ENCODE assay signal across 31 cellular contexts in genomic region chr6:39419607-39420006, GRCh38.
"Had no signal": no experiment of that assay in that cellular context is flagged by ENCODE, and none has a peak within 500 bp of the region (broad histone marks: within the 10 kb centered on the region; RNA-seq: fewer than 3 reads in every experiment).

No MANE protein-coding gene starts in this region.

- H3K4me3 ChIP-seq: ascending aorta, cardiac muscle cell, esophagus squamous epithelium, left lung, lower lobe of right lung, pancreas, psoas muscle, right atrium auricular region, thoracic aorta, upper lobe of left lung, vagina had no signal

- H3K9me3 Mint-ChIP-seq: activated CD4-positive, alpha-beta memory T cell treated with anti-CD3 and anti-CD28 coated beads, Interleukin-2, amount 10 ng/mL, durations not matched to agents 7 days and 5 days; activated naive CD4-positive, alpha-beta T cell treated with anti-CD3 and anti-CD28 coated beads, Interleukin-2, amount 10 ng/mL, durations not matched to agents 7 days and 5 days; activated naive CD8-positive, alpha-beta T cell treated with anti-CD3 and anti-CD28 coated beads, Interleukin-2, amount 10 ng/mL, durations not matched to agents 7 days and 5 days; activated T-cell treated with anti-CD3 and anti-CD28 coated beads, Interleukin-2, amount 50 U/mL, for 24 hours; brain; mesothelial cell of epicardium; naive thymus-derived CD4-positive, alpha-beta T cell; T-helper 2 cell treated with Interferon-gamma antibody and Interleukin-4, amounts not matched to agents 5 μg/mL and 100 μg/mL, for 36 hours had no signal

- H3K4me1 Mint-ChIP-seq: activated CD4-positive, alpha-beta memory T cell treated with anti-CD3 and anti-CD28 coated beads, Interleukin-2, amount 10 ng/mL, durations not matched to agents 7 days and 5 days; activated naive CD4-positive, alpha-beta T cell treated with anti-CD3 and anti-CD28 coated beads, Interleukin-2, amount 10 ng/mL, durations not matched to agents 7 days and 5 days; activated naive CD8-positive, alpha-beta T cell treated with anti-CD3 and anti-CD28 coated beads, Interleukin-2, amount 10 ng/mL, durations not matched to agents 7 days and 5 days; naive thymus-derived CD4-positive, alpha-beta T cell had no signal

- H3K27me3 ChIP-seq: ascending aorta, cardiac muscle cell, esophagus squamous epithelium, left lung, pancreas, right atrium auricular region, upper lobe of left lung, vagina had no signal

- H3K27ac Mint-ChIP-seq: activated CD4-positive, alpha-beta memory T cell treated with anti-CD3 and anti-CD28 coated beads, Interleukin-2, amount 10 ng/mL, durations not matched to agents 7 days and 5 days; activated naive CD4-positive, alpha-beta T cell treated with anti-CD3 and anti-CD28 coated beads, Interleukin-2, amount 10 ng/mL, durations not matched to agents 7 days and 5 days; activated naive CD8-positive, alpha-beta T cell treated with anti-CD3 and anti-CD28 coated beads, Interleukin-2, amount 10 ng/mL, durations not matched to agents 7 days and 5 days; activated T-cell treated with anti-CD3 and anti-CD28 coated beads, Interleukin-2, amount 50 U/mL, for 24 hours; mesothelial cell of epicardium; naive thymus-derived CD4-positive, alpha-beta T cell; T-helper 2 cell treated with Interferon-gamma antibody and Interleukin-4, amounts not matched to agents 5 μg/mL and 100 μg/mL, for 36 hours had no signal

- ATAC-seq: activated CD4-positive, CD25-positive, alpha-beta regulatory T cell treated with anti-CD3 and anti-CD28 coated beads, Interleukin-2, amount 50 U/mL, for 24 hours; left lung; lower lobe of right lung; naive thymus-derived CD4-positive, alpha-beta T cell had no signal

- H3K27me3 Mint-ChIP-seq: activated CD4-positive, alpha-beta memory T cell treated with anti-CD3 and anti-CD28 coated beads, Interleukin-2, amount 10 ng/mL, durations not matched to agents 7 days and 5 days had no signal

- H3K36me3 Mint-ChIP-seq: activated naive CD4-positive, alpha-beta T cell treated with anti-CD3 and anti-CD28 coated beads, Interleukin-2, amount 10 ng/mL, durations not matched to agents 7 days and 5 days; activated naive CD8-positive, alpha-beta T cell treated with anti-CD3 and anti-CD28 coated beads, Interleukin-2, amount 10 ng/mL, durations not matched to agents 7 days and 5 days; brain; mesothelial cell of epicardium; naive thymus-derived CD4-positive, alpha-beta T cell had no signal

- H3K27ac ChIP-seq: cardiac muscle cell, esophagus squamous epithelium, left lung, lower lobe of right lung, pancreas, psoas muscle, thoracic aorta, upper lobe of left lung, vagina had no signal

- H3K36me3 ChIP-seq: ascending aorta, cardiac muscle cell, esophagus squamous epithelium, left lung, lower lobe of right lung, pancreas, right atrium auricular region, thoracic aorta, upper lobe of left lung, vagina had no signal

- H3K9me3 ChIP-seq: ascending aorta, esophagus squamous epithelium, left lung, lower lobe of right lung, pancreas, psoas muscle, right atrium auricular region, thoracic aorta, upper lobe of left lung, vagina had no signal

- DNase-seq: activated CD4-positive, alpha-beta memory T cell treated with anti-CD3 and anti-CD28 coated beads, Interleukin-2, amount 10 ng/mL, durations not matched to agents 7 days and 5 days; activated CD4-positive, alpha-beta T cell treated with anti-CD3 and anti-CD28 coated beads for 48 hours; activated CD8-positive, alpha-beta memory T cell treated with anti-CD3 and anti-CD28 coated beads, Interleukin-2, amount 50 U/mL, for 48 hours; activated gamma-delta T cell; activated naive CD4-positive, alpha-beta T cell treated with anti-CD3 and anti-CD28 coated beads, Interleukin-2, amount 10 ng/mL, durations not matched to agents 7 days and 5 days; activated naive CD8-positive, alpha-beta T cell treated with anti-CD3 and anti-CD28 coated beads, Interleukin-2, amount 10 ng/mL, durations not matched to agents 7 days and 5 days; activated T-cell treated with anti-CD3 and anti-CD28 coated beads, Interleukin-2, amount 50 U/mL, for 24 hours; dermis blood vessel endothelial cell; effector CD4-positive, alpha-beta T cell; esophagus squamous epithelium; foreskin melanocyte; kidney glomerular epithelial cell; left lung; lower lobe of right lung; naive thymus-derived CD4-positive, alpha-beta T cell; psoas muscle; stimulated activated CD4-positive, alpha-beta T cell treated with anti-CD3 and anti-CD28 coated beads, Interleukin-15, amount 100 ng/mL, for 24 hours; stimulated activated CD4-positive, alpha-beta T cell treated with anti-CD3 and anti-CD28 coated beads, Interleukin-2, amount 100 ng/mL, for 24 hours; stimulated activated naive CD4-positive, alpha-beta T cell treated with Interleukin-2 at 50 U/mL for 16 hours; T-helper 1 cell; upper lobe of left lung had no signal

- H3K4me1 ChIP-seq: left lung, lower lobe of right lung, psoas muscle had no signal

- H3K4me3 Mint-ChIP-seq: activated CD4-positive, alpha-beta memory T cell treated with anti-CD3 and anti-CD28 coated beads, Interleukin-2, amount 10 ng/mL, durations not matched to agents 7 days and 5 days; activated naive CD4-positive, alpha-beta T cell treated with anti-CD3 and anti-CD28 coated beads, Interleukin-2, amount 10 ng/mL, durations not matched to agents 7 days and 5 days; activated naive CD8-positive, alpha-beta T cell treated with anti-CD3 and anti-CD28 coated beads, Interleukin-2, amount 10 ng/mL, durations not matched to agents 7 days and 5 days; activated T-cell treated with anti-CD3 and anti-CD28 coated beads, Interleukin-2, amount 50 U/mL, for 24 hours; brain; mesothelial cell of epicardium; naive thymus-derived CD4-positive, alpha-beta T cell; T-helper 2 cell treated with Interferon-gamma antibody and Interleukin-4, amounts not matched to agents 5 μg/mL and 100 μg/mL, for 36 hours had no signal
